Comparison of ENCODE assay signal across 1 cellular context in genomic region chr15:40115670-40116093, GRCh38.
TF ChIP-seq lines count a peak whose summit lies in the region.

No MANE protein-coding gene starts in this region.

TF ChIP-seq in HepG2, 621 proteins besides CTCF, POLR2A, EP300 and RAD21 (continued from another document and continues in another):
- no peak for TF ChIP-seq ZBTB44 (CRISPR knock-in tag; IDR thresholded peaks at IDR 0.05)
- TF ChIP-seq TP53 (CRISPR knock-in tag; conservative IDR thresholded peaks at IDR 0.05): no peak
- no peak for TF ChIP-seq NFIC (IDR thresholded peaks at IDR 0.05; ENCODE audit: low read length)
- peak; percentile 70 for TF ChIP-seq GABPB1 (CRISPR knock-in tag; IDR thresholded peaks at IDR 0.05)
- no peak for TF ChIP-seq TFDP1 (CRISPR knock-in tag; IDR thresholded peaks at IDR 0.05; ENCODE audit: borderline replicate concordance)
- no peak for TF ChIP-seq ATF7-NPFF (CRISPR knock-in tag; IDR thresholded peaks at IDR 0.05; ENCODE audit: low read depth)
- no peak for TF ChIP-seq BRD4 (CRISPR knock-in tag; IDR thresholded peaks at IDR 0.05)
- no peak for TF ChIP-seq ZNF446 (CRISPR knock-in tag; IDR thresholded peaks at IDR 0.05)
- TF ChIP-seq FLYWCH1 (CRISPR knock-in tag; IDR thresholded peaks at IDR 0.05): no peak
- no peak for TF ChIP-seq ZNF280D (CRISPR knock-in tag; IDR thresholded peaks at IDR 0.05)
- no peak for TF ChIP-seq RORA (CRISPR knock-in tag; IDR thresholded peaks at IDR 0.05)
- no peak for TF ChIP-seq JUND (CRISPR knock-in tag; IDR thresholded peaks at IDR 0.05)
- no peak for TF ChIP-seq ZNF766 (CRISPR knock-in tag; IDR thresholded peaks at IDR 0.05; ENCODE audit: borderline replicate concordance)
- peak; percentile 90 for TF ChIP-seq RXRA (CRISPR knock-in tag; IDR thresholded peaks at IDR 0.05)
- TF ChIP-seq HMG20A (CRISPR knock-in tag; IDR thresholded peaks at IDR 0.05; ENCODE audit: borderline replicate concordance): peak; percentile 59; the same call in 1 of the 2 replicates
- TF ChIP-seq SOX5 (CRISPR knock-in tag; IDR thresholded peaks at IDR 0.05; ENCODE audit: borderline replicate concordance): peak; percentile 38; the same call in 1 of the 2 replicates
- TF ChIP-seq SMARCE1 (IDR thresholded peaks at IDR 0.05; ENCODE audit: borderline replicate concordance): no peak
- TF ChIP-seq PLRG1 (conservative IDR thresholded peaks at IDR 0.05): no peak
- peak; percentile 31; the same call in 1 of the 2 replicates for TF ChIP-seq TFDP2 (CRISPR knock-in tag; IDR thresholded peaks at IDR 0.05)
- no peak for TF ChIP-seq PTBP1 (IDR thresholded peaks at IDR 0.05; ENCODE audit: low read depth, low read length, poor library complexity, severe bottlenecking)
- TF ChIP-seq ZNF615 (CRISPR knock-in tag; IDR thresholded peaks at IDR 0.05; ENCODE audit: borderline replicate concordance): no peak
- TF ChIP-seq ZNF589 (CRISPR knock-in tag; conservative IDR thresholded peaks at IDR 0.05): no peak
- no peak for TF ChIP-seq SP1 (IDR thresholded peaks at IDR 0.05)
- no peak for TF ChIP-seq SP1 (CRISPR knock-in tag; IDR thresholded peaks at IDR 0.05)
- no peak for TF ChIP-seq ATF5 (CRISPR knock-in tag; IDR thresholded peaks at IDR 0.05; ENCODE audit: low read depth)
- no peak for TF ChIP-seq ZFP91 (CRISPR knock-in tag; IDR thresholded peaks at IDR 0.05; ENCODE audit: borderline replicate concordance)
- TF ChIP-seq E2F5 (CRISPR knock-in tag; conservative IDR thresholded peaks at IDR 0.05): no peak
- TF ChIP-seq SRSF4 (IDR thresholded peaks at IDR 0.05; ENCODE audit: low read depth, low read length, poor library complexity, severe bottlenecking): no peak
- no peak for TF ChIP-seq ZNF18 (CRISPR knock-in tag; IDR thresholded peaks at IDR 0.05; ENCODE audit: insufficient replicate concordance)
- TF ChIP-seq ZSCAN9 (CRISPR knock-in tag; IDR thresholded peaks at IDR 0.05; ENCODE audit: borderline replicate concordance): no peak
- TF ChIP-seq ZNF761 (CRISPR knock-in tag; conservative IDR thresholded peaks at IDR 0.05): no peak
- no peak for TF ChIP-seq CBX2 (IDR thresholded peaks at IDR 0.05; ENCODE audit: low read depth, low read length)
- no peak for TF ChIP-seq CBX2 (CRISPR knock-in tag; IDR thresholded peaks at IDR 0.05; ENCODE audit: low read depth)
- TF ChIP-seq ZKSCAN8 (CRISPR knock-in tag; IDR thresholded peaks at IDR 0.05; ENCODE audit: borderline replicate concordance): no peak
- TF ChIP-seq NR2C2 (CRISPR knock-in tag; IDR thresholded peaks at IDR 0.05; ENCODE audit: borderline replicate concordance): peak; percentile 50; the same call in 1 of the 2 replicates
- TF ChIP-seq ZNF557 (CRISPR knock-in tag; IDR thresholded peaks at IDR 0.05): no peak
- TF ChIP-seq MBNL3 (CRISPR knock-in tag; conservative IDR thresholded peaks at IDR 0.05): no peak
- no peak for TF ChIP-seq SRSF1 (optimal IDR thresholded peaks at IDR 0.05; ENCODE audit: low read depth, low read length)
- no peak for TF ChIP-seq ATF1 (CRISPR knock-in tag; IDR thresholded peaks at IDR 0.05)
- TF ChIP-seq POLR2AphosphoS2 (IDR thresholded peaks at IDR 0.05; ENCODE audit: low read depth, low read length): no peak
- TF ChIP-seq TFAP4 (IDR thresholded peaks at IDR 0.05; ENCODE audit: borderline replicate concordance, low read depth): peak; percentile 56; the same call in 1 of the 2 replicates
- no peak for TF ChIP-seq HDAC6 (IDR thresholded peaks at IDR 0.05; ENCODE audit: low read depth, low read length)
- peak; percentile 62; the same call in 1 of the 2 replicates for TF ChIP-seq ARID4A (CRISPR knock-in tag; IDR thresholded peaks at IDR 0.05; ENCODE audit: borderline replicate concordance)
- no peak for TF ChIP-seq ELF4 (CRISPR knock-in tag; IDR thresholded peaks at IDR 0.05; ENCODE audit: borderline replicate concordance)
- TF ChIP-seq SIX4 (CRISPR knock-in tag; IDR thresholded peaks at IDR 0.05): no peak
